ENCODE assay signal across 8 cellular contexts in genomic region chr1:60765204-60765603, GRCh38.
A peak's percentile ranks its signal among the peaks of the same experiment; 100 is the strongest.
DNase-seq lines count a peak whose midpoint lies in the region; ATAC-seq and TF ChIP-seq lines count a peak whose summit lies in the region.

No MANE protein-coding gene starts in this region.

- no peak overlapping the region for H3K4me3 ChIP-seq in WERI-Rb-1 (ENCODE audit: low read depth, low read length)

- peak; percentile 77 for TF ChIP-seq CTCF in WERI-Rb-1 (IDR thresholded peaks at IDR 0.05; ENCODE audit: low read depth, low read length)

- H3K9me3 ChIP-seq in WERI-Rb-1 (ENCODE audit: severe bottlenecking): no peaks in the 10 kb centered on the region

- no peak overlapping the region for H3K27ac ChIP-seq in WERI-Rb-1

- no peak for ATAC-seq in GM21447 (IDR thresholded peaks at IDR 0.05; ENCODE audit: unreplicated experiment)
- ATAC-seq in HG02840 (IDR thresholded peaks at IDR 0.05; ENCODE audit: low FRiP score, unreplicated experiment): no peak

- no peaks in the 10 kb centered on the region for H3K27me3 ChIP-seq in WERI-Rb-1 (ENCODE audit: insufficient read depth, low read depth, severe bottlenecking)

- DNase-seq in DMS 273 (lab: John Stamatoyannopoulos, UW; ENCODE audit: unreplicated experiment): peak; percentile 63
- no peak for DNase-seq in DMS 273 treated with DMSO at 0.1 percent for 48 hours (lab: John Stamatoyannopoulos, UW)
- DNase-seq in NCI-H1105 (lab: John Stamatoyannopoulos, UW): peak; percentile 15
- peak; percentile 51 for DNase-seq in WERI-Rb-1
- peak; percentile 49 for DNase-seq in iPS DF 4.7 (ENCODE audit: extremely low read depth, low spot score)
- no peak for DNase-seq in hippocampal formation (lab: John Stamatoyannopoulos, UW)

- H3K36me3 ChIP-seq in WERI-Rb-1: no peaks in the 10 kb centered on the region

Comparison
In these comparisons a context has a peak if more than half of its experiments do, and no peak if none do; other contexts are left out.
1. DNase-seq: peak in DMS 273 (single experiment), NCI-H1105 (single experiment), WERI-Rb-1 (single experiment) and iPS DF 4.7 (single experiment); none in DMS 273 treated with DMSO at 0.1 percent for 48 hours (single experiment) and hippocampal formation (0 of 2).